In genomic region chr3:151384741-151385174, GRCh38 we compare ENCODE assay signal across 8 cellular contexts. TPM values are rescaled to one million over a fixed set of nuclear protein-coding genes. Genes with fewer than 3 reads are reported as not detected.
A peak's percentile ranks its signal among the peaks of the same experiment; 100 is the strongest.
DNase-seq lines count a peak whose midpoint lies in the region; ATAC-seq and TF ChIP-seq lines count a peak whose summit lies in the region.

TSS of gene P2RY12 (minus strand) at chr3:151384753. CDS start at chr3:151338845, 45,908 bp downstream.

- no peaks in the 10 kb centered on the region for H3K9me3 ChIP-seq in Caco-2

- H3K9me3 Mint-ChIP-seq in natural killer cell (no peaks in the 10 kb centered on the region), Caco-2 (ENCODE audit: unreplicated experiment) (no peaks in the 10 kb centered on the region)

- BruUV-seq in Caco-2 (replicated peaks; lab: Mats Ljungman, UMichigan) = no TSS peak

- POLR2A ChIA-PET in Caco-2 (lab: Charles Lee) = no interaction called here

- TF ChIP-seq POLR2A in GM18505 (IDR thresholded peaks at IDR 0.05; ENCODE audit: borderline replicate concordance, extremely low read depth, insufficient read depth, insufficient read length) = no peak

- H3K4me3 ChIP-seq in Caco-2 (ENCODE audit: low read depth, low read length) = no peak within 1 kb of the TSS

- intact Hi-C loops in natural killer cell (cut with micrococcal nuclease) = no loop called here
- intact Hi-C loops in Caco-2 (cut with micrococcal nuclease; ENCODE audit: unreplicated experiment) = no loop called here

- H3K27ac Mint-ChIP-seq in natural killer cell (peak within 1 kb of the TSS; percentile 45 to 75), Caco-2 (ENCODE audit: unreplicated experiment) (no peak within 1 kb of the TSS)

- H3K4me3 Mint-ChIP-seq in natural killer cell (peak within 1 kb of the TSS; percentile 65), Caco-2 (ENCODE audit: unreplicated experiment) (no peak within 1 kb of the TSS)

- ATAC-seq in GM18505 (IDR thresholded peaks at IDR 0.05; ENCODE audit: unreplicated experiment) (peak; percentile 42), HG02678 (IDR thresholded peaks at IDR 0.05; ENCODE audit: unreplicated experiment) (peak; percentile 40), natural killer cell (no peak)

- TF ChIP-seq CTCF in natural killer cell (IDR thresholded peaks at IDR 0.05) (no peak), Caco-2 (IDR thresholded peaks at IDR 0.05; ENCODE audit: insufficient read depth in 1 of 2, low read depth in 1 of 2, low read length in 1 of 2, severe bottlenecking in 1 of 2, unreplicated experiment in 1 of 2) (no peak)

- H3K36me3 Mint-ChIP-seq in natural killer cell (no peaks in the 10 kb centered on the region), Caco-2 (ENCODE audit: insufficient read depth, unreplicated experiment) (peaks cover 16% of the 10 kb centered on the region)

- H3K4me1 ChIP-seq in Caco-2 = no peaks in the 10 kb centered on the region

- no peaks in the 10 kb centered on the region for H3K27me3 Mint-ChIP-seq in natural killer cell (ENCODE audit: low read depth in 2 of 2)
- no peaks in the 10 kb centered on the region for H3K27me3 Mint-ChIP-seq in Caco-2 (ENCODE audit: insufficient read depth, unreplicated experiment)

- H3K27me3 ChIP-seq in Caco-2 (replicated peaks; ENCODE audit: control insufficient read depth, insufficient read depth, low read length) = no peaks in the 10 kb centered on the region

- CTCF ChIA-PET in Caco-2 (lab: Charles Lee) = no interaction called here

- H3K36me3 ChIP-seq in Caco-2 (ENCODE audit: control insufficient read depth, insufficient read depth, low read length) = no peaks in the 10 kb centered on the region

- peak; percentile 47 for DNase-seq in SKM-1 (lab: John Stamatoyannopoulos, UW; ENCODE audit: unreplicated experiment)
- DNase-seq in natural killer cell = no peak
- no peak for DNase-seq in Caco-2
- DNase-seq in DMS79 (lab: John Stamatoyannopoulos, UW) = no peak
- no peak for DNase-seq in SHP77 treated with DMSO at 0.1 percent for 48 hours (lab: John Stamatoyannopoulos, UW)
- no peak for DNase-seq in NCI-H446 treated with DMSO at 0.1 percent for 48 hours (lab: John Stamatoyannopoulos, UW)

- H3K4me1 Mint-ChIP-seq in natural killer cell (peaks cover 6 to 7% of the 10 kb centered on the region in 2 donors), Caco-2 (ENCODE audit: low read depth, unreplicated experiment) (peaks cover 6% of the 10 kb centered on the region)

RNA-seq across cellular contexts. Expression of gene P2RY12, which starts in this region (rescaled TPM):
- total RNA-seq in natural killer cell = 1 to 10 TPM in 2 of 3 donors, under 1 TPM in 1; 0.52 to 1.6 (median 1.3) TPM
- not detected in 2 replicates for total RNA-seq in Caco-2 (2022)

Comparison
In these comparisons a context has a peak if more than half of its experiments do, and no peak if none do; other contexts are left out.
1. ATAC-seq: peak in GM18505 (single experiment) and HG02678 (single experiment); none in natural killer cell (0 of 3).